In genomic region chr7:111895049-111895448, GRCh38 we compare ENCODE assay signal across 2 cellular contexts.
TF ChIP-seq lines count a peak whose summit lies in the region.

No MANE protein-coding gene starts in this region.

TF ChIP-seq in HepG2, 621 proteins besides CTCF, POLR2A, EP300 and RAD21 (continued from another document):
- TF ChIP-seq GMEB1 (CRISPR knock-in tag; IDR thresholded peaks at IDR 0.05; ENCODE audit: borderline replicate concordance) (no peak), JDP2 (CRISPR knock-in tag; IDR thresholded peaks at IDR 0.05; ENCODE audit: borderline replicate concordance) (no peak), MAFK (conservative IDR thresholded peaks at IDR 0.05 in 1 of 2, IDR thresholded peaks at IDR 0.05 in 1 of 2; ENCODE audit: low read length in 2 of 2) (peak; percentile 78 to 90)
TF ChIP-seq in HepG2: peak in this region for 2.

TF ChIP-seq in K562, 482 proteins besides CTCF, POLR2A, EP300 and RAD21 (continued from another document):
- no peak for TF ChIP-seq ZNF280B (CRISPR knock-in tag; IDR thresholded peaks at IDR 0.05)
- TF ChIP-seq NCOA4 (IDR thresholded peaks at IDR 0.05; ENCODE audit: partially characterized antibody): no peak
- TF ChIP-seq ZNF316 (IDR thresholded peaks at IDR 0.05): peak; percentile 58
- TF ChIP-seq ZBTB40 (IDR thresholded peaks at IDR 0.05): no peak
- no peak for TF ChIP-seq ZBTB40 (CRISPR knock-in tag; IDR thresholded peaks at IDR 0.05)
- TF ChIP-seq CGGBP1 (CRISPR knock-in tag; IDR thresholded peaks at IDR 0.05): no peak
- TF ChIP-seq NR1H2 (CRISPR knock-in tag; IDR thresholded peaks at IDR 0.05): no peak
- TF ChIP-seq C11orf30 (IDR thresholded peaks at IDR 0.05; ENCODE audit: low read depth): peak; percentile 42
- TF ChIP-seq MAFK (IDR thresholded peaks at IDR 0.05; ENCODE audit: low read length): peak; percentile 65; the same call in 1 of the 2 replicates
- peak; percentile 65 for TF ChIP-seq MAFF (IDR thresholded peaks at IDR 0.05; ENCODE audit: low read length)
- no peak for TF ChIP-seq FUS (optimal IDR thresholded peaks at IDR 0.05; ENCODE audit: low read depth, low read length)
- peak; percentile 43; the same call in 1 of the 2 replicates for TF ChIP-seq MAFG (tag; conservative IDR thresholded peaks at IDR 0.05)
- TF ChIP-seq ZNF518B (CRISPR knock-in tag; IDR thresholded peaks at IDR 0.05): no peak
- no peak for TF ChIP-seq UBTF (IDR thresholded peaks at IDR 0.05; ENCODE audit: borderline replicate concordance in 1 of 2, low read depth in 2 of 2, low read length in 2 of 2)
- TF ChIP-seq ZFP30 (CRISPR knock-in tag; IDR thresholded peaks at IDR 0.05; ENCODE audit: borderline replicate concordance): no peak
- TF ChIP-seq POLR2AphosphoS5 (IDR thresholded peaks at IDR 0.05; ENCODE audit: control insufficient read depth, insufficient read depth, low read depth, low read length): no peak
